In the genomic region with DNA sequence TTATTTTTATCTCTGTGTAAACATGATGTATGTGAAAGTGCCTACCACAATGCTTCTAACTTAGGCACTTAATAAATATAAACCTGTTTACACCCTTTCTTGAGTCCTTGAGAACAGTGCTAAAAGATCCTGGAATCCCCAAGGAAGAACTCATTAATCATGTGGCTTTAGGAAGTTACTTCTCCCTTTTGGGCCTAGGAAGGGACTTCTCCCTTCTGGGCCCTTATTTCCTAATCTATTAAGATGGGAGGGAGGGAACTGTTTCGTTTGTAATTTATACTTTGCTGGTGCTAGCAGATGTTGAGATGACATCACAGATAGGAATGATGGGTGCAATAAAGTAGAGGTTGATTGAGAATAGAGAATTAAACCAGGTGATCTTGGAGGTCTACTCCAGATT, we compare ENCODE assay signal across 8 cellular contexts. TPM values are rescaled to one million over a fixed set of nuclear protein-coding genes. Genes with fewer than 3 reads are reported as not detected.
A peak's percentile ranks its signal among the peaks of the same experiment; 100 is the strongest.
DNase-seq lines count a peak whose midpoint lies in the region; ATAC-seq, FAIRE-seq and TF ChIP-seq lines count a peak whose summit lies in the region.

No MANE protein-coding gene starts in this region.

- H3K9me3 Mint-ChIP-seq in astrocyte (ENCODE audit: unreplicated experiment): no peaks in the 10 kb centered on the region

- no peak overlapping the region for H4K91ac ChIP-seq in mesenchymal stem cell (ENCODE audit: low read length)

- H3K36me3 Mint-ChIP-seq in astrocyte (ENCODE audit: low read depth, unreplicated experiment): peaks cover 9% of the 10 kb centered on the region

- ATAC-seq in Right ventricle myocardium superior (ENCODE audit: poor library complexity): no peak
- ATAC-seq in HG03342 (IDR thresholded peaks at IDR 0.05; ENCODE audit: unreplicated experiment): no peak
- ATAC-seq in GM21529 (IDR thresholded peaks at IDR 0.05; ENCODE audit: unreplicated experiment): no peak
- ATAC-seq in HG02678 (IDR thresholded peaks at IDR 0.05; ENCODE audit: unreplicated experiment): no peak

- TF ChIP-seq CTCF in right atrium auricular region (IDR thresholded peaks at IDR 0.05) (no peak), astrocyte (IDR thresholded peaks at IDR 0.05; ENCODE audit: insufficient read depth, low read depth, low read length) (no peak)

- H4K8ac ChIP-seq in mesenchymal stem cell (ENCODE audit: low read length): no peak overlapping the region

- H3K14ac ChIP-seq in mesenchymal stem cell (ENCODE audit: low read length in 2 of 2): no peak overlapping the region

- H3K4me2 ChIP-seq in astrocyte (ENCODE audit: low read length): peak overlapping the region; percentile 94
- peak overlapping the region; percentile 75 for H3K4me2 ChIP-seq in mesenchymal stem cell (ENCODE audit: low read length, poor library complexity, severe bottlenecking)

- H3K9ac ChIP-seq in astrocyte (ENCODE audit: low read length): peak overlapping the region; percentile 92
- peak overlapping the region; percentile 94 for H3K9ac ChIP-seq in mesenchymal stem cell (ENCODE audit: low read length)

- FAIRE-seq in astrocyte (lab: Jason Lieb, UNC): no peak

- H3K9me3 ChIP-seq in right atrium auricular region (no peaks in the 10 kb centered on the region), astrocyte (ENCODE audit: insufficient read depth, low read depth, low read length) (no peaks in the 10 kb centered on the region), mesenchymal stem cell (ENCODE audit: control insufficient read depth, low read length) (no peaks in the 10 kb centered on the region)

- H3K4me1 ChIP-seq in right atrium auricular region: peaks cover 0 to 42% of the 10 kb centered on the region in 2 donors
- peaks cover 16% of the 10 kb centered on the region for H3K4me1 ChIP-seq in astrocyte (ENCODE audit: insufficient read depth, low read length)
- H3K4me1 ChIP-seq in mesenchymal stem cell (ENCODE audit: control insufficient read depth, insufficient read depth, low read depth, low read length): no peaks in the 10 kb centered on the region

- H3K27me3 Mint-ChIP-seq in astrocyte (ENCODE audit: low read depth, unreplicated experiment): no peaks in the 10 kb centered on the region

- H3K27me3 ChIP-seq in right atrium auricular region (no peaks in the 10 kb centered on the region), astrocyte (ENCODE audit: insufficient read depth, low read length) (no peaks in the 10 kb centered on the region), mesenchymal stem cell (ENCODE audit: control insufficient read depth in 1 of 2, insufficient read depth in 1 of 2, low read length in 2 of 2) (no peaks in the 10 kb centered on the region)

- H3K79me1 ChIP-seq in mesenchymal stem cell (replicated peaks; ENCODE audit: low read length, poor library complexity, severe bottlenecking): peaks cover 6% of the 10 kb centered on the region

- peak overlapping the region; percentile 99 for H3K4me3 Mint-ChIP-seq in astrocyte (ENCODE audit: unreplicated experiment)

- WGBS in mesenchymal stem cell: 33% methylated on average over 1 of the region's 1 CpG

- peaks cover 74% of the 10 kb centered on the region for H3K79me2 ChIP-seq in astrocyte (ENCODE audit: insufficient read depth, low read length)

- H2BK12ac ChIP-seq in mesenchymal stem cell (ENCODE audit: low read length in 2 of 2): no peak overlapping the region

- peak overlapping the region; percentile 84 for H3K27ac Mint-ChIP-seq in astrocyte (ENCODE audit: unreplicated experiment)

- H2BK15ac ChIP-seq in mesenchymal stem cell (ENCODE audit: low read depth, poor library complexity, severe bottlenecking): no peak overlapping the region

- H3K18ac ChIP-seq in mesenchymal stem cell (ENCODE audit: low read depth in 1 of 2, low read length in 2 of 2): no peak overlapping the region

- peak overlapping the region; percentile 87 to 95 for H3K27ac ChIP-seq in right atrium auricular region
- peak overlapping the region; percentile 78 for H3K27ac ChIP-seq in astrocyte (ENCODE audit: low read depth, low read length)
- H3K27ac ChIP-seq in mesenchymal stem cell (ENCODE audit: low read length, poor library complexity, severe bottlenecking): no peak overlapping the region

- intact Hi-C loops in Right ventricle myocardium superior (cut with DNase I): no loop called here

- H3K4me1 Mint-ChIP-seq in astrocyte (ENCODE audit: low read depth, unreplicated experiment): peaks cover 21% of the 10 kb centered on the region

- peaks cover 17% of the 10 kb centered on the region for H3K36me3 ChIP-seq in right atrium auricular region
- H3K36me3 ChIP-seq in astrocyte (ENCODE audit: insufficient read depth, low read length): peaks cover 10% of the 10 kb centered on the region
- H3K36me3 ChIP-seq in mesenchymal stem cell (ENCODE audit: control insufficient read depth in 1 of 2, insufficient read depth in 2 of 2, low read depth in 1 of 2, low read length in 2 of 2): peaks cover 5 to 21% of the 10 kb centered on the region in 2 experiments

- H3K23ac ChIP-seq in mesenchymal stem cell (ENCODE audit: low read length in 2 of 2): no peak overlapping the region

- H3K4ac ChIP-seq in mesenchymal stem cell (ENCODE audit: low read depth in 1 of 2, low read length in 2 of 2): no peak overlapping the region

- peak overlapping the region; percentile 59 for H2AK5ac ChIP-seq in mesenchymal stem cell (ENCODE audit: low read length, severe bottlenecking)

- no peak for DNase-seq in right atrium auricular region (ENCODE audit: low spot score)
- DNase-seq in Right ventricle myocardium superior: no peak
- no peak for DNase-seq in astrocyte (ENCODE audit: low read depth)
- DNase-seq in mesenchymal stem cell: no peak
- DNase-seq in NCI-H2196 (lab: John Stamatoyannopoulos, UW; ENCODE audit: unreplicated experiment): no peak

- no peak overlapping the region for H2BK120ac ChIP-seq in mesenchymal stem cell (ENCODE audit: low read depth, low read length)

- peaks cover 40% of the 10 kb centered on the region for H4K20me1 ChIP-seq in astrocyte (ENCODE audit: insufficient read depth, low read length)

- H2AFZ ChIP-seq in astrocyte (ENCODE audit: low read depth, low read length): no peak overlapping the region
- H2AFZ ChIP-seq in mesenchymal stem cell (ENCODE audit: low read depth, low read length): no peak overlapping the region

- no peak overlapping the region for H2BK5ac ChIP-seq in mesenchymal stem cell (ENCODE audit: low read depth, low read length, poor library complexity, severe bottlenecking)

- peak overlapping the region; percentile 67 to 83 for H3K4me3 ChIP-seq in right atrium auricular region
- peak overlapping the region; percentile 87 for H3K4me3 ChIP-seq in astrocyte (ENCODE audit: insufficient read depth, low read depth, low read length)
- H3K4me3 ChIP-seq in mesenchymal stem cell (ENCODE audit: insufficient read depth in 1 of 2, low read depth in 1 of 2, low read length in 2 of 2): peak overlapping the region in 1 of 2 experiments; percentile 99

RNA-seq across cellular contexts. Expression of a gene that starts 1.1 kb away (rescaled TPM):
- total RNA-seq in right atrium auricular region: 10 to 100 TPM; 37.9 to 38.9 TPM
- total RNA-seq in Right ventricle myocardium superior: 24.5 TPM
- total RNA-seq in astrocyte: 47.1 and 51.5 TPM in 2 replicates
- polyA plus RNA-seq in mesenchymal stem cell (2013, experiment 1 of 2): 58.2 TPM
- 57.8 TPM for polyA plus RNA-seq in mesenchymal stem cell (2013, experiment 2 of 2)

RNA-seq across cellular contexts. Expression of a gene that starts 2.3 kb away (rescaled TPM):
- total RNA-seq in right atrium auricular region (10 to 100 TPM; 30.2 to 39.5 TPM), Right ventricle myocardium superior (20.9 TPM), astrocyte (66.8 and 73.0 TPM in 2 replicates)
- 104 TPM for polyA plus RNA-seq in mesenchymal stem cell (2013, experiment 1 of 2)
- 106 TPM for polyA plus RNA-seq in mesenchymal stem cell (2013, experiment 2 of 2)

RNA-seq across cellular contexts. Expression of a gene that starts 23.6 kb away (rescaled TPM):
- total RNA-seq in right atrium auricular region (1 to 10 TPM; 3.3 to 4.7 TPM), Right ventricle myocardium superior (3.3 TPM), astrocyte (8.6 and 9.5 TPM in 2 replicates)
- 9.0 TPM for polyA plus RNA-seq in mesenchymal stem cell (2013, experiment 1 of 2)
- 8.4 TPM for polyA plus RNA-seq in mesenchymal stem cell (2013, experiment 2 of 2)
